Comparison of ENCODE assay signal across 6 cellular contexts in genomic region chr5:2143088-2143487, GRCh38.
"Had no signal": no experiment of that assay in that cellular context is flagged by ENCODE, and none has a peak within 500 bp of the region (broad histone marks: within the 10 kb centered on the region; RNA-seq: fewer than 3 reads in every experiment).

No MANE protein-coding gene starts in this region.

- DNase-seq: HFFc6, IMR-90, KG1 had no signal

- H3K4me1 ChIP-seq: HAP-1 had no signal

- H3K4me3 ChIP-seq: GM23338, HAP-1, K562 had no signal

- ATAC-seq: GM23338, K562 had no signal

- H3K36me3 ChIP-seq: HAP-1 had no signal

- H3K9me3 ChIP-seq: HAP-1 had no signal
